14 cellular contexts compared by ENCODE assay signal in genomic region chr14:105340821-105341408, GRCh38. TPM values are rescaled to one million over a fixed set of nuclear protein-coding genes. Genes with fewer than 3 reads are reported as not detected.
DNase-seq lines count a peak whose midpoint lies in the region; ATAC-seq and TF ChIP-seq lines count a peak whose summit lies in the region.
"Had no signal": no experiment of that assay in that cellular context is flagged by ENCODE, and none has a peak within 500 bp of the region (broad histone marks: within the 10 kb centered on the region; RNA-seq: fewer than 3 reads in every experiment).

No MANE protein-coding gene starts in this region.

- peaks cover 11% of the 10 kb centered on the region for H3K36me3 Mint-ChIP-seq in neural progenitor cell

- ATAC-seq in GM18519 (IDR thresholded peaks at IDR 0.05; ENCODE audit: low FRiP score, unreplicated experiment) (no peak), GM19324 (IDR thresholded peaks at IDR 0.05; ENCODE audit: low FRiP score, unreplicated experiment) (no peak), GM21515 (IDR thresholded peaks at IDR 0.05; ENCODE audit: unreplicated experiment) (no peak)
- ATAC-seq: left lung had no signal

- TF ChIP-seq CTCF in SU-DHL-6 (IDR thresholded peaks at IDR 0.05; ENCODE audit: insufficient read depth, low read length, poor library complexity, severe bottlenecking) (no peak), neural progenitor cell (IDR thresholded peaks at IDR 0.05) (no peak), RWPE1 (conservative IDR thresholded peaks at IDR 0.05; ENCODE audit: low read depth) (no peak)

- no peaks in the 10 kb centered on the region for H4K20me1 ChIP-seq in SU-DHL-6 (ENCODE audit: low read depth, low read length)
- peaks cover 6% of the 10 kb centered on the region for H4K20me1 ChIP-seq in neural progenitor cell (ENCODE audit: low read depth)

- POLR2A ChIA-PET in RWPE1 (lab: Yijun Ruan, JAX; ENCODE audit: low non-redundant PET), result no interaction called here

- no peaks in the 10 kb centered on the region for H3K9me2 ChIP-seq in SU-DHL-6 (replicated peaks; ENCODE audit: insufficient read depth, low read length)

- H3K4me3 ChIP-seq in SU-DHL-6 (ENCODE audit: insufficient read depth, low read length, poor library complexity, severe bottlenecking) (no peak overlapping the region), neural progenitor cell (no peak overlapping the region)
- H3K4me3 ChIP-seq: colonic mucosa, left lung had no signal

- H2AFZ ChIP-seq in SU-DHL-6 (ENCODE audit: low read depth, low read length, severe bottlenecking) (no peak overlapping the region), neural progenitor cell (replicated peaks) (no peak overlapping the region)

- H3K4me1 ChIP-seq in neural progenitor cell, result peaks cover 6% of the 10 kb centered on the region
- H3K4me1 ChIP-seq: colonic mucosa had no signal

- peaks cover 16% of the 10 kb centered on the region for H3K4me1 Mint-ChIP-seq in neural progenitor cell

- H3K79me2 ChIP-seq in SU-DHL-6 (ENCODE audit: insufficient read depth, low read length) (no peaks in the 10 kb centered on the region), neural progenitor cell (ENCODE audit: low read depth) (peaks cover 5% of the 10 kb centered on the region)

- peak overlapping the region; percentile 16 for H3K4me2 ChIP-seq in SU-DHL-6 (ENCODE audit: low read depth, low read length, poor library complexity, severe bottlenecking)
- no peak overlapping the region for H3K4me2 ChIP-seq in neural progenitor cell

- no peaks in the 10 kb centered on the region for H3K27me3 Mint-ChIP-seq in neural progenitor cell (ENCODE audit: insufficient read depth, low read depth)
- H3K27me3 Mint-ChIP-seq: IgD-negative memory B cell had no signal

- CTCF ChIA-PET in RWPE1 (lab: Yijun Ruan, JAX), result interaction anchor here (0.6 kb wide), 1 partner anchor 11 kb away, joined by 4 read pairs; no protein-coding TSS in a partner anchor

- H3K27ac ChIP-seq in SU-DHL-6 (ENCODE audit: low read depth, low read length) (peak overlapping the region; percentile 86), neural progenitor cell (no peak overlapping the region), RWPE1 (no peak overlapping the region)
- H3K27ac ChIP-seq: colonic mucosa, left lung had no signal

- H3K27me3 ChIP-seq in SU-DHL-6 (ENCODE audit: low read length), result no peaks in the 10 kb centered on the region
- H3K27me3 ChIP-seq in neural progenitor cell, result no peaks in the 10 kb centered on the region
- H3K27me3 ChIP-seq: colonic mucosa, left lung had no signal

- H3K9me3 Mint-ChIP-seq in neural progenitor cell, result peaks cover 14% of the 10 kb centered on the region

- H3K9ac ChIP-seq in SU-DHL-6 (ENCODE audit: low read length) (peak overlapping the region; percentile 17; the same call in 1 of the 2 replicates), neural progenitor cell (no peak overlapping the region)

- no peaks in the 10 kb centered on the region for H3K9me3 ChIP-seq in SU-DHL-6 (ENCODE audit: insufficient read depth, low read length)
- H3K9me3 ChIP-seq in neural progenitor cell (ENCODE audit: low read depth), result no peaks in the 10 kb centered on the region
- H3K9me3 ChIP-seq: colonic mucosa, left lung had no signal

- H3F3A ChIP-seq in SU-DHL-6 (ENCODE audit: insufficient read depth) (peaks cover 15% of the 10 kb centered on the region), neural progenitor cell (ENCODE audit: low read depth) (no peaks in the 10 kb centered on the region)

- DNase-seq in Ammon's horn (ENCODE audit: low spot score), result peak; percentile 64
- peak; percentile 19 for DNase-seq in fibroblast of peridontal ligament (ENCODE audit: extremely low read depth)
- DNase-seq in neural progenitor cell (ENCODE audit: low spot score), result no peak
- no peak for DNase-seq in RWPE1 (ENCODE audit: low spot score)
- DNase-seq: activated naive CD4-positive, alpha-beta T cell treated with anti-CD3 and anti-CD28 coated beads for 36 hours; AML-193; colonic mucosa; NCI-H2029 had no signal

- no peak overlapping the region for H3K4me3 Mint-ChIP-seq in neural progenitor cell
- H3K4me3 Mint-ChIP-seq: activated naive CD4-positive, alpha-beta T cell treated with anti-CD3 and anti-CD28 coated beads for 36 hours; IgD-negative memory B cell had no signal

- H3K36me3 ChIP-seq in SU-DHL-6 (ENCODE audit: low read length) (no peaks in the 10 kb centered on the region), neural progenitor cell (no peaks in the 10 kb centered on the region)
- H3K36me3 ChIP-seq: colonic mucosa, left lung had no signal

- peak overlapping the region; percentile 43 for H3K27ac Mint-ChIP-seq in neural progenitor cell
- H3K27ac Mint-ChIP-seq: activated naive CD4-positive, alpha-beta T cell treated with anti-CD3 and anti-CD28 coated beads for 36 hours; IgD-negative memory B cell had no signal

RNA-seq across cellular contexts. Expression of gene PACS2, which starts 26.4 kb away (rescaled TPM):
- total RNA-seq in neural progenitor cell (ENCODE audit: low replicate concordance), result 22.5 and 41.2 TPM in 2 replicates

RNA-seq across cellular contexts. Expression of gene BRF1, which starts 40.1 kb away (rescaled TPM):
- 16.9 and 40.5 TPM in 2 replicates for total RNA-seq in neural progenitor cell (ENCODE audit: low replicate concordance)

RNA-seq across cellular contexts. Expression of gene TEX22, which starts 57.4 kb away (rescaled TPM):
- total RNA-seq in neural progenitor cell (ENCODE audit: low replicate concordance), result 0.84 TPM in 1 of 2 replicates, not detected in the other

Comparison
In these comparisons a context has a peak if more than half of its experiments do, and no peak if none do; other contexts are left out.
1. DNase-seq: peak in Ammon's horn (single experiment) and fibroblast of peridontal ligament (single experiment); none in neural progenitor cell (single experiment) and RWPE1 (single experiment).